In the genomic region with DNA sequence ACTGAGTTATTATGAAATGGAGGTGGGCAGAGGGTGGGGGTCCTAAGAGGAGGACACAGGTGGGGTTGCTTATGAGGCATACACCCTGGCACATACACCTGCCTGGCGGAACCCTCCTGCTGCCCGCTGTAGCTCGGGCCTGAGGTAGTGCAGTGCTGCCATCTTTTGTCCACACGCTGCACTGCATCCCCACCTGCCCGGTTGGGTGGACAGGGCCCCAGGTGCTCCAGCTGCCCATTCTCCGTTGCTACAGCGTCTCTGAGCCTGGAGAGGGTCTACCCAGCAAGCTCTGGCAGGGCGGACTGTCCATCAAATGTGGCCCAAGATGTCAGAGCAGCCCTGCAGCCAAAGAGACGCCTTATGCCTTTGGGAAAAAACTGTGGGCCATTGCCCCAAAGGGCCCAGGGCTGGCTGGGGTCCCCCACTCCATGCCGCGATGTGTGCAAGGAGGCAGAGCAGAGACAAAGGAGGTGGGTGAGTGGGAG, we compare ENCODE assay signal across 9 cellular contexts.
DNase-seq lines count a peak whose midpoint lies in the region; ATAC-seq, FAIRE-seq and TF ChIP-seq lines count a peak whose summit lies in the region.
"Had no signal": no experiment of that assay in that cellular context is flagged by ENCODE, and none has a peak within 500 bp of the region (broad histone marks: within the 10 kb centered on the region; RNA-seq: fewer than 3 reads in every experiment).

No MANE protein-coding gene starts in this region.

- H3K27me3 ChIP-seq in upper lobe of right lung: peaks cover 13% of the 10 kb centered on the region

- in situ Hi-C loops in astrocyte of the cerebellum (cut with HindIII; ENCODE audit: low sequenced_read_pairs): no loop called here

- H3K9me3 ChIP-seq in kidney (ENCODE audit: control insufficient read depth in 1 of 2, low read length in 2 of 2): peaks cover 0 to 7% of the 10 kb centered on the region in 2 donors
- no peaks in the 10 kb centered on the region for H3K9me3 ChIP-seq in upper lobe of right lung

- ATAC-seq in GM18867 (IDR thresholded peaks at IDR 0.05; ENCODE audit: unreplicated experiment) (peak; percentile 71), upper lobe of right lung (peak; percentile 86), GM18517 (IDR thresholded peaks at IDR 0.05; ENCODE audit: unreplicated experiment) (no peak), GM18868 (IDR thresholded peaks at IDR 0.05; ENCODE audit: unreplicated experiment) (no peak)

- H3K4me1 ChIP-seq in kidney (ENCODE audit: control insufficient read depth in 1 of 2, insufficient read depth in 1 of 2, low read depth in 1 of 2, low read length in 2 of 2): no peaks in the 10 kb centered on the region
- H3K4me1 ChIP-seq in upper lobe of right lung: no peaks in the 10 kb centered on the region

- H3K36me3 ChIP-seq in kidney (ENCODE audit: control insufficient read depth in 1 of 2, insufficient read depth in 2 of 2, low read length in 2 of 2) (no peaks in the 10 kb centered on the region), upper lobe of right lung (no peaks in the 10 kb centered on the region)

- H3K4me3 ChIP-seq in astrocyte of the cerebellum (ENCODE audit: low read depth, low read length) (no peak overlapping the region), kidney (ENCODE audit: low read length in 2 of 2) (no peak overlapping the region), upper lobe of right lung (no peak overlapping the region)

- no peak overlapping the region for H3K27ac ChIP-seq in kidney (ENCODE audit: low read depth in 2 of 2, low read length in 2 of 2)
- H3K27ac ChIP-seq in upper lobe of right lung: no peak overlapping the region

- no peak overlapping the region for H3K9ac ChIP-seq in kidney (ENCODE audit: low read length in 2 of 2)

- FAIRE-seq in kidney (lab: Jason Lieb, UNC): no peak
- FAIRE-seq: colon had no signal

- TF ChIP-seq CTCF in astrocyte of the cerebellum (IDR thresholded peaks at IDR 0.05; ENCODE audit: low read depth, low read length, missing control alignments) (peak; percentile 67), kidney (IDR thresholded peaks at IDR 0.05; ENCODE audit: borderline replicate concordance, extremely low read depth, insufficient read depth) (peak; percentile 58), upper lobe of right lung (IDR thresholded peaks at IDR 0.05) (peak; percentile 65)

- intact Hi-C loops in kidney (cut with DNase I): no loop called here
- intact Hi-C loops in upper lobe of right lung (cut with DNase I): no loop called here

- DNase-seq in Ammon's horn (ENCODE audit: low spot score): peak; percentile 39
- DNase-seq in NCI-H2196 treated with DMSO at 0.1 percent for 48 hours (lab: John Stamatoyannopoulos, UW; ENCODE audit: unreplicated experiment): peak; percentile 59
- no peak for DNase-seq in astrocyte of the cerebellum (ENCODE audit: low read depth)
- DNase-seq in kidney: peak; percentile 75
- DNase-seq in upper lobe of right lung: peak; percentile 76

Comparison
In these comparisons a context has a peak if more than half of its experiments do, and no peak if none do; other contexts are left out.
1. ATAC-seq: peak in GM18867 (single experiment) and upper lobe of right lung (single experiment); none in GM18517 (single experiment) and GM18868 (single experiment).
2. Peak in every context shown above with its lines, with median percentiles within 50 percentile points of each other: CTCF ChIP-seq.